31 cellular contexts compared by ENCODE assay signal in the genomic region with DNA sequence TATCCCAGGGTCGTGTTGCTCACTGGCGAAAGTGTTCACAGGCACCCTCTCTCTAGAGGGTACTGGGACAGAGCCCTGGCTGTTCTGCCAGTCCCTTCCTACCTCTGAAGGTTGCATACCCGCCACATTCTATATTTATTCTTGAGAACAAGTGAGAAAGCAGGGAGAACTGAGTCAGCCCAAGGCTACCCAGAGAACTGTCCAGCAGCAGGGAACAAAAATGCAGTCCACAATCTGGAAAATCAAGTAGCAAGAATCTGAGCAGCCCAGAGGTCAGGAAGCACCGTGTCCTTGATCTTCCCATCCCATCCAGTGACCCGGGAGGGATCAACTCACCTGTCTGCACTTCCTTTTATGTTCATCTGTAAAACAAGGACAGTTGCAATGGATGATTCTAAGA.
"Had no signal": no experiment of that assay in that cellular context is flagged by ENCODE, and none has a peak within 500 bp of the region (broad histone marks: within the 10 kb centered on the region; RNA-seq: fewer than 3 reads in every experiment).

No MANE protein-coding gene starts in this region.

- H3K4me3 ChIP-seq: adrenal gland, ascending aorta, body of pancreas, breast epithelium, cardiac muscle cell had no signal

- H3K36me3 ChIP-seq: adrenal gland, ascending aorta, brain microvascular endothelial cell, breast epithelium, cardiac muscle cell had no signal

- H3K9me3 ChIP-seq: adrenal gland, ascending aorta, body of pancreas, breast epithelium had no signal

- H3K4me1 ChIP-seq: adrenal gland, ascending aorta, body of pancreas, breast epithelium had no signal

- H3K27me3 ChIP-seq: adrenal gland, ascending aorta, body of pancreas, brain microvascular endothelial cell, breast epithelium, cardiac muscle cell had no signal

- ATAC-seq: activated naive CD4-positive, alpha-beta T cell treated with anti-CD3 and anti-CD28 coated beads, Interleukin-2, amount 50 U/mL, for 72 hours; activated naive CD8-positive, alpha-beta T cell treated with anti-CD3 and anti-CD28 coated beads, Interleukin-2, amount 50 U/mL, for 24 hours; activated T-cell treated with anti-CD3 and anti-CD28 coated beads, Interleukin-2, amount 50 U/mL, for 4 hours; activated T-cell treated with anti-CD3 and anti-CD28 coated beads, Interleukin-2, amount 50 U/mL, for 72 hours; activated T-helper 17 cell treated with anti-CD3 and anti-CD28 coated beads, Interleukin-2, amount 50 U/mL, for 72 hours; body of pancreas had no signal

- H3K27ac ChIP-seq: adrenal gland, ascending aorta, body of pancreas, brain microvascular endothelial cell, breast epithelium, cardiac muscle cell had no signal

- DNase-seq: activated effector memory CD4-positive, alpha-beta T cell treated with anti-CD3 and anti-CD28 coated beads, Interleukin-2, amount 50 U/mL, for 16 hours; activated effector memory CD4-positive, alpha-beta T cell treated with Interleukin-2 at 50 U/mL for 16 hours; activated gamma-delta T cell; activated gamma-delta T cell treated with Interleukin-2 at 50 U/mL for 16 hours; activated naive CD4-positive, alpha-beta T cell; activated naive CD4-positive, alpha-beta T cell treated with anti-CD3 and anti-CD28 coated beads for 36 hours; activated naive CD4-positive, alpha-beta T cell treated with anti-CD3 and anti-CD28 coated beads, Interleukin-2, amount 10 ng/mL, durations not matched to agents 7 days and 5 days; activated naive CD4-positive, alpha-beta T cell treated with anti-CD3 and anti-CD28 coated beads, Interleukin-2, amount 50 U/mL, for 16 hours; activated naive CD4-positive, alpha-beta T cell treated with Interleukin-2 at 50 U/mL for 16 hours; activated naive CD8-positive, alpha-beta T cell treated with anti-CD3 and anti-CD28 coated beads for 36 hours; activated naive CD8-positive, alpha-beta T cell treated with anti-CD3 and anti-CD28 coated beads, Interleukin-2, amount 10 ng/mL, durations not matched to agents 7 days and 5 days; activated naive CD8-positive, alpha-beta T cell treated with anti-CD3 and anti-CD28 coated beads, Interleukin-2, amount 50 U/mL, for 24 hours; activated T-cell treated with anti-CD3 and anti-CD28 coated beads, Interleukin-2, amount 50 U/mL, for 1 hour; activated T-cell treated with anti-CD3 and anti-CD28 coated beads, Interleukin-2, amount 50 U/mL, for 24 hours; activated T-cell treated with anti-CD3 and anti-CD28 coated beads, Interleukin-2, amount 50 U/mL, for 4 hours; activated T-cell treated with anti-CD3 and anti-CD28 coated beads, Interleukin-2, amount 50 U/mL, for 48 hours; activated T-cell treated with anti-CD3 and anti-CD28 coated beads, Interleukin-2, amount 50 U/mL, for 72 hours; adrenal gland; amniotic stem cell; amygdala; anterior cingulate cortex; aorta; body of pancreas; brain microvascular endothelial cell; central memory CD4-positive, alpha-beta T cell; cerebellar nuclear complex had no signal
